ENCODE assay signal across 1 cellular context in genomic region chr3:169148448-169149348, GRCh38.
TF ChIP-seq lines count a peak whose summit lies in the region.

No MANE protein-coding gene starts in this region.

TF ChIP-seq in GM23338, 12 proteins besides CTCF, POLR2A, EP300 and RAD21 (continued from another document):
- TF ChIP-seq ZNF462 (CRISPR knock-in tag; IDR thresholded peaks at IDR 0.05), result no peak
